In the genomic region with DNA sequence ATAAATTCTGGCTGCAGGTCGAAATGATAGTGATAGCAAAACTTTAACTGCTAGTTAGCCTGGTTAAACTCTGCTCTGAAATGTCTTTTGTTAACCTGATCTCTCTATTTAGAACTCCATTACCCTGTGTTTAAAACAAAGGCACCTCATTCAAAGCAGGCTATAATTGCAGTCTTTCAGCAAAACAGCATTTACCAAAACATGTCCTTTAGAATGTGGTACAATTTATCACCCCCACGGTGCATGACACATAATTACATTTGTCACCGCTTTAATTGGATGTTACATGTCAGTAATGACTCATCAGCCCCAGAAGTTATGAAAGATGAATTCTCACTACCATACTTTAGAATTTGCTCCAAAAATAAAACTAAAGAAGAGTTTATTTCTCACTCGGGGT, we compare ENCODE assay signal across 1 cellular context.
TF ChIP-seq lines count a peak whose summit lies in the region.

No MANE protein-coding gene starts in this region.

TF ChIP-seq in HEK293, 187 proteins besides CTCF, POLR2A, EP300 and RAD21 (continued from another document):
- TF ChIP-seq, protein P1, sequence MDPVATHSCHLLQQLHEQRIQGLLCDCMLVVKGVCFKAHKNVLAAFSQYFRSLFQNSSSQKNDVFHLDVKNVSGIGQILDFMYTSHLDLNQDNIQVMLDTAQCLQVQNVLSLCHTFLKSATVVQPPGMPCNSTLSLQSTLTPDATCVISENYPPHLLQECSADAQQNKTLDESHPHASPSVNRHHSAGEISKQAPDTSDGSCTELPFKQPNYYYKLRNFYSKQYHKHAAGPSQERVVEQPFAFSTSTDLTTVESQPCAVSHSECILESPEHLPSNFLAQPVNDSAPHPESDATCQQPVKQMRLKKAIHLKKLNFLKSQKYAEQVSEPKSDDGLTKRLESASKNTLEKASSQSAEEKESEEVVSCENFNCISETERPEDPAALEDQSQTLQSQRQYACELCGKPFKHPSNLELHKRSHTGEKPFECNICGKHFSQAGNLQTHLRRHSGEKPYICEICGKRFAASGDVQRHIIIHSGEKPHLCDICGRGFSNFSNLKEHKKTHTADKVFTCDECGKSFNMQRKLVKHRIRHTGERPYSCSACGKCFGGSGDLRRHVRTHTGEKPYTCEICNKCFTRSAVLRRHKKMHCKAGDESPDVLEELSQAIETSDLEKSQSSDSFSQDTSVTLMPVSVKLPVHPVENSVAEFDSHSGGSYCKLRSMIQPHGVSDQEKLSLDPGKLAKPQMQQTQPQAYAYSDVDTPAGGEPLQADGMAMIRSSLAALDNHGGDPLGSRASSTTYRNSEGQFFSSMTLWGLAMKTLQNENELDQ (tag by site-specific recombination; IDR thresholded peaks at IDR 0.05; ENCODE audit: low read depth), result no peak
- TF ChIP-seq ZNF350 (tag by site-specific recombination; IDR thresholded peaks at IDR 0.05), result 0 out of 2 replicates have a peak, but pooled peaks have one; percentile 48
- TF ChIP-seq, protein P2, sequence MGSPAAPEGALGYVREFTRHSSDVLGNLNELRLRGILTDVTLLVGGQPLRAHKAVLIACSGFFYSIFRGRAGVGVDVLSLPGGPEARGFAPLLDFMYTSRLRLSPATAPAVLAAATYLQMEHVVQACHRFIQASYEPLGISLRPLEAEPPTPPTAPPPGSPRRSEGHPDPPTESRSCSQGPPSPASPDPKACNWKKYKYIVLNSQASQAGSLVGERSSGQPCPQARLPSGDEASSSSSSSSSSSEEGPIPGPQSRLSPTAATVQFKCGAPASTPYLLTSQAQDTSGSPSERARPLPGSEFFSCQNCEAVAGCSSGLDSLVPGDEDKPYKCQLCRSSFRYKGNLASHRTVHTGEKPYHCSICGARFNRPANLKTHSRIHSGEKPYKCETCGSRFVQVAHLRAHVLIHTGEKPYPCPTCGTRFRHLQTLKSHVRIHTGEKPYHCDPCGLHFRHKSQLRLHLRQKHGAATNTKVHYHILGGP (tag by site-specific recombination; IDR thresholded peaks at IDR 0.05), result no peak
- TF ChIP-seq ZNF157 (tag by site-specific recombination; IDR thresholded peaks at IDR 0.05), result no peak
- no peak for TF ChIP-seq ZNF791 (tag by site-specific recombination; IDR thresholded peaks at IDR 0.05)
- no peak for TF ChIP-seq BCL11B (tag by site-specific recombination; IDR thresholded peaks at IDR 0.05; ENCODE audit: low read depth)
- no peak for TF ChIP-seq ZNF670 (tag by site-specific recombination; IDR thresholded peaks at IDR 0.05; ENCODE audit: low read depth)
- no peak for TF ChIP-seq ZNF660 (tag by site-specific recombination; IDR thresholded peaks at IDR 0.05)
- TF ChIP-seq SP7 (tag by site-specific recombination; IDR thresholded peaks at IDR 0.05), result peak; percentile 99
- no peak for TF ChIP-seq KLF8 (tag by site-specific recombination; IDR thresholded peaks at IDR 0.05)
- TF ChIP-seq HOXC10 (CRISPR knock-in tag; IDR thresholded peaks at IDR 0.05), result no peak
- TF ChIP-seq REPIN1 (tag by site-specific recombination; IDR thresholded peaks at IDR 0.05; ENCODE audit: low read depth), result no peak
- TF ChIP-seq ZNF133 (tag by site-specific recombination; IDR thresholded peaks at IDR 0.05), result no peak
- no peak for TF ChIP-seq ZNF571 (tag by site-specific recombination; IDR thresholded peaks at IDR 0.05)
- no peak for TF ChIP-seq ZNF302 (tag by site-specific recombination; IDR thresholded peaks at IDR 0.05; ENCODE audit: low read depth)
- 0 out of 2 replicates have a peak, but pooled peaks have one; percentile 21 for TF ChIP-seq ZFP69B (tag by site-specific recombination; IDR thresholded peaks at IDR 0.05)
- TF ChIP-seq ZNF114 (tag by site-specific recombination; IDR thresholded peaks at IDR 0.05), result no peak
- TF ChIP-seq ZNF202 (tag by site-specific recombination; IDR thresholded peaks at IDR 0.05; ENCODE audit: borderline replicate concordance), result no peak
- TF ChIP-seq ZNF654 (tag by site-specific recombination; IDR thresholded peaks at IDR 0.05; ENCODE audit: low read depth), result no peak
